ENCODE assay signal across 20 cellular contexts in the genomic region with DNA sequence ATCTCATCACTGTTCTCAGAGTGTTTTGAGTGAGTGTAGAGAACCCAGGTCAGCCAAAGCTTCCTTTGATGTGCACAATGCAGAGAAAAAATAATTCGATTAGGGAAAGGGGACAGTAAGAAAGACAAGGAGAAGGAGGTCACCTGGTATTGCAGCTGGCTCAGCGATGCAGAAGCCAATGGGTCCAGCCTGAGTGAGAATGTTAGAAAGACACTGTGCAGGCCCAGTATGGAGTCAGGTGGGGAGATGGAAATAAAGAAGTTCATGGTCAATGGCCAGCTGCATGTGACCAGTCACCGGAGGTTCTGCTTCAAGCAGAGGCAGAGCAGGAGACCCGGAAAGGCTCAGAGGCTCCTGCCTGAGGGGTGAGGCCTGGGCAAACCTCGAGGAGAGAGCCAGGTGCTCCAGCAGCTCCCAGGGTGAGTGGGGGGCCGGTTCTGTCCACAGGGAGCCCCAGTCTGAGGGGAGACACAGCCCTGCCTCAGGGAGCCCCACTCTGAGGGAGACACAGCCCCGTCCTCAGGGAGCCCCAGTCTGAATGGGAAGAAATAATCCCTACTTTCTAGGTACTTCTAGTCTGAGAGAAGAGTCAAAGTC. TPM values are rescaled to one million over a fixed set of nuclear protein-coding genes. Genes with fewer than 3 reads are reported as not detected.
"Had no signal": no experiment of that assay in that cellular context is flagged by ENCODE, and none has a peak within 500 bp of the region (broad histone marks: within the 10 kb centered on the region; RNA-seq: fewer than 3 reads in every experiment).

No MANE protein-coding gene starts in this region.

- H3K36me3 ChIP-seq: esophagus muscularis mucosa, gastrocnemius medialis, heart right ventricle, pancreas, prostate gland, sigmoid colon, stomach had no signal

- H3K4me3 ChIP-seq: esophagus muscularis mucosa, gastrocnemius medialis, heart right ventricle, mucosa of descending colon, pancreas, prostate gland, sigmoid colon, skin epidermis, stomach had no signal

- DNase-seq: effector memory CD8-positive, alpha-beta T cell; gastrocnemius medialis; heart right ventricle; hypothalamus; kidney glomerular epithelial cell; mucosa of descending colon; occipital lobe; sigmoid colon; stimulated activated CD4-positive, alpha-beta T cell treated with anti-CD3 and anti-CD28 coated beads, Interleukin-12 subunit alpha, Interleukin-12 subunit beta, amount 100 ng/mL, for 4 hours; stimulated activated naive CD4-positive, alpha-beta T cell; stomach had no signal

- H3K27me3 ChIP-seq: gastrocnemius medialis, pancreas, sigmoid colon had no signal

- H3K4me1 ChIP-seq: esophagus muscularis mucosa, gastrocnemius medialis, heart right ventricle, pancreas, prostate gland, sigmoid colon, stomach had no signal

- ATAC-seq: effector memory CD8-positive, alpha-beta T cell; gastrocnemius medialis; heart right ventricle; natural killer cell treated with Interleukin-12 subunit alpha and Interleukin-12 subunit beta and Interleukin-15 and Interleukin-18, amount 100 ng/mL, for 72 hours had no signal

- H3K9me3 ChIP-seq: esophagus muscularis mucosa, gastrocnemius medialis, heart right ventricle, mucosa of descending colon, pancreas, prostate gland, sigmoid colon, stomach had no signal

- H3K27ac ChIP-seq: epithelial cell of prostate, esophagus muscularis mucosa, gastrocnemius medialis, heart right ventricle, pancreas, prostate gland, sigmoid colon, skin epidermis, stomach had no signal

RNA-seq across cellular contexts. Expression of gene LRFN2, which starts 51.3 kb away (rescaled TPM):
- total RNA-seq: fibroblast of villous mesenchyme, gastrocnemius medialis, heart right ventricle, myocyte, renal cortical epithelial cell, stomach had no signal
- polyA plus RNA-seq: heart right ventricle had no signal
